In the genomic region with DNA sequence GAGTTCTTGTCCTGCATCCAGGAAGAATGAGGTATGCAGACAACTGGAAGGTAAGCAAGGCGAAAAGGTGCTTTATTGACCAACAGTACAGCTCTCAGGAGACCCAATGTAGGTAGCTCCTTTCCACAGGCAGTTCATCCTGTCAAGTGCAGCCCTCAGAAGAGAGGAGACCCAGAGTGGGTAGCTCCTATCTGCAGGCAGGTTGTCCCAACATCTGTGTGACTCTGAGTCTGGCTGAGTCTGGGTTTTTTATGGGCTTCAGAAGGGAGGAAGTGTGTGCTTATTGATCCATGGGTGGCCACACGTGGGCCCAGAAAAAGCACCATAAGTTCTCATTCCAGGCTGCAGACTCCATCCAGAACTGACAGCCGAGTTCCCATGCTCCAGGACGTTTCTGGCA, we compare ENCODE assay signal across 20 cellular contexts.
"Had no signal": no experiment of that assay in that cellular context is flagged by ENCODE, and none has a peak within 500 bp of the region (broad histone marks: within the 10 kb centered on the region; RNA-seq: fewer than 3 reads in every experiment).

No MANE protein-coding gene starts in this region.

- H3K4me1 Mint-ChIP-seq: immature natural killer cell; memory B cell; naive thymus-derived CD4-positive, alpha-beta T cell had no signal

- H3K27ac Mint-ChIP-seq: immature natural killer cell; memory B cell; naive thymus-derived CD4-positive, alpha-beta T cell had no signal

- H3K36me3 Mint-ChIP-seq: immature natural killer cell; memory B cell; naive thymus-derived CD4-positive, alpha-beta T cell had no signal

- ATAC-seq: foreskin keratinocyte; gastroesophageal sphincter; heart left ventricle; left colon; left lobe of liver; naive thymus-derived CD4-positive, alpha-beta T cell had no signal

- DNase-seq: dermis blood vessel endothelial cell; dorsolateral prefrontal cortex; effector CD4-positive, alpha-beta T cell; effector memory CD4-positive, alpha-beta T cell; foreskin keratinocyte; heart left ventricle; hypothalamus; immature natural killer cell; islet precursor cell; kidney; kidney glomerular epithelial cell; left colon; left ventricle myocardium inferior; mammary epithelial cell; mesendoderm; midbrain; naive thymus-derived CD4-positive, alpha-beta T cell had no signal

- H3K9me3 Mint-ChIP-seq: immature natural killer cell, memory B cell had no signal

- H3K4me3 Mint-ChIP-seq: immature natural killer cell; memory B cell; naive thymus-derived CD4-positive, alpha-beta T cell had no signal
